Comparison of ENCODE assay signal across 1 cellular context in genomic region chr17:63950940-63951907, GRCh38.
TF ChIP-seq lines count a peak whose summit lies in the region.

No MANE protein-coding gene starts in this region.

TF ChIP-seq in K562, 482 proteins besides CTCF, POLR2A, EP300 and RAD21:
- TF ChIP-seq SRSF1 (IDR thresholded peaks at IDR 0.05; ENCODE audit: low read depth, low read length) (no peak), ZNF780A (CRISPR knock-in tag; IDR thresholded peaks at IDR 0.05) (no peak), ZNF217 (CRISPR knock-in tag; IDR thresholded peaks at IDR 0.05) (no peak), ZNF766 (CRISPR knock-in tag; conservative IDR thresholded peaks at IDR 0.05) (no peak), FOXP1 (CRISPR knock-in tag; IDR thresholded peaks at IDR 0.05) (no peak), SMC3 (conservative IDR thresholded peaks at IDR 0.05; ENCODE audit: insufficient read depth, low read depth, low read length) (0 out of 2 replicates have a peak, but pooled peaks have one; percentile 16), PATZ1 (CRISPR knock-in tag; IDR thresholded peaks at IDR 0.05; ENCODE audit: borderline replicate concordance) (no peak), REST (CRISPR knock-in tag; IDR thresholded peaks at IDR 0.05; ENCODE audit: low read depth) (no peak), HEY1 (CRISPR knock-in tag; IDR thresholded peaks at IDR 0.05; ENCODE audit: borderline replicate concordance) (no peak), E2F5 (CRISPR knock-in tag; IDR thresholded peaks at IDR 0.05) (no peak), FOS (IDR thresholded peaks at IDR 0.05; ENCODE audit: extremely low read depth, insufficient read length) (no peak), POLR2G (IDR thresholded peaks at IDR 0.05; ENCODE audit: low read depth, low read length) (peak; percentile 60), MAFF (IDR thresholded peaks at IDR 0.05; ENCODE audit: low read length) (no peak), ETV1 (tag; conservative IDR thresholded peaks at IDR 0.05; ENCODE audit: low read depth) (no peak), WHSC1 (IDR thresholded peaks at IDR 0.05; ENCODE audit: low read length) (no peak)
